9 cellular contexts compared by ENCODE assay signal in genomic region chr7:36129048-36129534, GRCh38. TPM values are rescaled to one million over a fixed set of nuclear protein-coding genes. Genes with fewer than 3 reads are reported as not detected.
DNase-seq lines count a peak whose midpoint lies in the region; ATAC-seq and TF ChIP-seq lines count a peak whose summit lies in the region.
"Had no signal": no experiment of that assay in that cellular context is flagged by ENCODE, and none has a peak within 500 bp of the region (broad histone marks: within the 10 kb centered on the region; RNA-seq: fewer than 3 reads in every experiment).

No MANE protein-coding gene starts in this region.

- H3K9ac ChIP-seq in skeletal muscle tissue (ENCODE audit: low read depth in 1 of 3, low read length in 3 of 3) = peak overlapping the region; percentile 66 to 79 (median 79)

- peak overlapping the region; percentile 61 for H3K27ac ChIP-seq in HEK293 (ENCODE audit: extremely low read depth, low read depth, low read length)
- H3K27ac ChIP-seq in skeletal muscle tissue (ENCODE audit: low read depth, low read length) = peak overlapping the region; percentile 98

- H3K9me3 ChIP-seq in HEK293 (ENCODE audit: control insufficient read depth, insufficient read depth, low read depth, low read length) = no peaks in the 10 kb centered on the region
- H3K9me3 ChIP-seq in skeletal muscle tissue (ENCODE audit: control insufficient read depth in 3 of 3, low read length in 3 of 3) = no peaks in the 10 kb centered on the region

- ATAC-seq in SK-N-SH treated with all-trans-retinoic acid at 6 μM for 48 hours = peak; percentile 16; the same call in 2 of the 3 replicates
- peak; percentile 28 to 70 for ATAC-seq in left cardiac atrium
- ATAC-seq in HG02588 (IDR thresholded peaks at IDR 0.05; ENCODE audit: unreplicated experiment) = no peak
- no peak for ATAC-seq in GM19328 (IDR thresholded peaks at IDR 0.05; ENCODE audit: unreplicated experiment)

- POLR2A ChIA-PET in HEK293 (lab: Yijun Ruan, JAX) = no interaction called here

- no peaks in the 10 kb centered on the region for H3K36me3 ChIP-seq in HEK293 (ENCODE audit: control insufficient read depth in 2 of 2, insufficient read depth in 1 of 2, low read length in 2 of 2)
- no peaks in the 10 kb centered on the region for H3K36me3 ChIP-seq in skeletal muscle tissue (ENCODE audit: control insufficient read depth in 3 of 3, insufficient read depth in 3 of 3, low read length in 3 of 3)

- H3K4me1 ChIP-seq in HEK293 (ENCODE audit: control insufficient read depth, insufficient read depth, low read length) (no peaks in the 10 kb centered on the region; the same call in 1 of the 2 replicates), skeletal muscle tissue (ENCODE audit: control insufficient read depth in 3 of 3, insufficient read depth in 3 of 3, low read length in 3 of 3) (peaks cover 39 to 55% (median 50%) of the 10 kb centered on the region in 3 donors)

- H3K27me3 ChIP-seq in skeletal muscle tissue (ENCODE audit: control insufficient read depth in 3 of 3, insufficient read depth in 3 of 3, low read length in 3 of 3) = no peaks in the 10 kb centered on the region

- no peak for TF ChIP-seq CTCF in HEK293 (tag by site-specific recombination; IDR thresholded peaks at IDR 0.05)

- DNase-seq in left cardiac atrium (peak; percentile 31), Kasumi-1 (lab: John Stamatoyannopoulos, UW) (no peak)
- no peak for DNase-seq in NK-92 treated with Interleukin-12 subunit alpha and Interleukin-12 subunit beta, amount 100 ng/mL, for 24 hours (lab: John Stamatoyannopoulos, UW)
- DNase-seq: activated naive CD4-positive, alpha-beta T cell had no signal

- intact Hi-C loops in left cardiac atrium (cut with DNase I) = no loop called here

- CTCF ChIA-PET in HEK293 (lab: Yijun Ruan, JAX) = interaction anchor here (0.6 to 1.2 kb wide), 17 partner anchors 9 to 553 kb away, joined by 3 to 9 read pairs (median 3); no protein-coding TSS in a partner anchor

- no peak overlapping the region for H3K4me3 ChIP-seq in HEK293 (ENCODE audit: low read depth, low read length)
- peak overlapping the region; percentile 30 to 58 (median 52) for H3K4me3 ChIP-seq in skeletal muscle tissue (ENCODE audit: low read length in 3 of 3)

TF ChIP-seq in HEK293, 187 proteins besides CTCF, POLR2A, EP300 and RAD21 (continues in another document):
- peak; percentile 35; the same call in 1 of the 2 replicates for TF ChIP-seq PATZ1 (tag by site-specific recombination; IDR thresholded peaks at IDR 0.05)
- TF ChIP-seq ZNF221 (tag by site-specific recombination; IDR thresholded peaks at IDR 0.05; ENCODE audit: borderline replicate concordance) = no peak
- no peak for TF ChIP-seq ZFP3 (tag by site-specific recombination; IDR thresholded peaks at IDR 0.05; ENCODE audit: low read depth)
- TF ChIP-seq ZNF623 (tag by site-specific recombination; IDR thresholded peaks at IDR 0.05) = no peak
- no peak for TF ChIP-seq ZNF214 (tag by site-specific recombination; IDR thresholded peaks at IDR 0.05; ENCODE audit: borderline replicate concordance)
- TF ChIP-seq ZNF2 (tag by site-specific recombination; IDR thresholded peaks at IDR 0.05) = no peak
- no peak for TF ChIP-seq ZNF48 (tag by site-specific recombination; IDR thresholded peaks at IDR 0.05)
- no peak for TF ChIP-seq TRIM28 (IDR thresholded peaks at IDR 0.05; ENCODE audit: borderline replicate concordance, low read length)
- TF ChIP-seq ZNF555 (tag by site-specific recombination; conservative IDR thresholded peaks at IDR 0.05) = no peak
- peak; percentile 43; the same call in 1 of the 2 replicates for TF ChIP-seq ZNF366 (tag by site-specific recombination; conservative IDR thresholded peaks at IDR 0.05)
- TF ChIP-seq SCRT2 (tag by site-specific recombination; IDR thresholded peaks at IDR 0.05) = peak; percentile 70
- peak; percentile 28; the same call in 1 of the 2 replicates for TF ChIP-seq GLIS1 (tag by site-specific recombination; IDR thresholded peaks at IDR 0.05)
- no peak for TF ChIP-seq ZNF768 (tag by site-specific recombination; IDR thresholded peaks at IDR 0.05)
- TF ChIP-seq ZNF24 (tag by site-specific recombination; IDR thresholded peaks at IDR 0.05) = peak; percentile 98
- no peak for TF ChIP-seq ZNF302 (tag by site-specific recombination; IDR thresholded peaks at IDR 0.05; ENCODE audit: low read depth)
- TF ChIP-seq ZNF132 (tag by site-specific recombination; IDR thresholded peaks at IDR 0.05; ENCODE audit: borderline replicate concordance) = no peak
- TF ChIP-seq KLF17 (tag by site-specific recombination; IDR thresholded peaks at IDR 0.05) = peak; percentile 32

TF ChIP-seq in SK-N-SH treated with all-trans-retinoic acid at 6 μM for 48 hours, 23 proteins besides CTCF, POLR2A, EP300 and RAD21:
- TF ChIP-seq ZFP3 (CRISPR knock-in tag; IDR thresholded peaks at IDR 0.05) (no peak), POU6F1 (CRISPR knock-in tag; IDR thresholded peaks at IDR 0.05; ENCODE audit: borderline replicate concordance, low read depth) (no peak), OSR1 (CRISPR knock-in tag; IDR thresholded peaks at IDR 0.05) (no peak), ZNF70 (CRISPR knock-in tag; IDR thresholded peaks at IDR 0.05) (no peak), ESRRG (CRISPR knock-in tag; IDR thresholded peaks at IDR 0.05) (no peak), BACH2 (CRISPR knock-in tag; IDR thresholded peaks at IDR 0.05; ENCODE audit: borderline replicate concordance) (no peak), SNAI2 (CRISPR knock-in tag; IDR thresholded peaks at IDR 0.05) (no peak), TOX (CRISPR knock-in tag; IDR thresholded peaks at IDR 0.05; ENCODE audit: borderline replicate concordance) (no peak), ZNF8 (CRISPR knock-in tag; IDR thresholded peaks at IDR 0.05) (no peak), RARB (CRISPR knock-in tag; IDR thresholded peaks at IDR 0.05) (no peak), ZFP30 (CRISPR knock-in tag; IDR thresholded peaks at IDR 0.05) (no peak), GLIS3 (CRISPR knock-in tag; IDR thresholded peaks at IDR 0.05) (no peak)

RNA-seq across cellular contexts. Expression of gene EEPD1, which starts 24.0 kb away (rescaled TPM):
- 10 to 100 TPM in 1 of 2 donors, 1 to 10 TPM in 1; 5.2 to 10.8 TPM for total RNA-seq in left cardiac atrium
- total RNA-seq in skeletal muscle tissue = 12.5 TPM

Comparison
In these comparisons a context has a peak if more than half of its experiments do, and no peak if none do; other contexts are left out.
1. ATAC-seq: peak in SK-N-SH treated with all-trans-retinoic acid at 6 μM for 48 hours (single experiment) and left cardiac atrium (2 of 2); none in HG02588 (single experiment) and GM19328 (single experiment).
2. Of the 2 proteins assayed by ChIP-seq in both HEK293 and SK-N-SH treated with all-trans-retinoic acid at 6 μM for 48 hours: peak only in HEK293: PATZ1; only in SK-N-SH treated with all-trans-retinoic acid at 6 μM for 48 hours: none; in both: none; in neither: 1.